32 cellular contexts compared by ENCODE assay signal in the genomic region with DNA sequence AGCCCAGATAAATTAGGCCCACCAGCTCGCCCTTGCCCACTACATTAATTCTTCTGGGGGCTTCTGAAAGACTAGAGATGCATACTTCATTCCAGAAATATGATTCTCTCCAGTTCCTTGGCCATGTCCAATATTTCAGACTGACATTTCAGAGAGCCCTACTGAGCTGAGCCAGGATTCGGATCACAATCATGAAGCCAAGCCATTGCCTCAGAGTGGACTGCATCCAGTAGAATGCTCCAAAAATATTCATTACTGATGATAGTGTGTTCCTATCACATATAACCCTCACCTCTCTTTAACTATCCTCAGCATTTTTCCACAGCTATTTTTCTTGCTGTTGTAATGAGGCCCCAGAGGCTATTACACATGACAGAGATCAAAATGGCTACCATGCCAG.
"Had no signal": no experiment of that assay in that cellular context is flagged by ENCODE, and none has a peak within 500 bp of the region (broad histone marks: within the 10 kb centered on the region; RNA-seq: fewer than 3 reads in every experiment).

No MANE protein-coding gene starts in this region.

- DNase-seq: activated CD4-positive, alpha-beta memory T cell treated with anti-CD3 and anti-CD28 coated beads for 36 hours; activated CD4-positive, alpha-beta T cell treated with anti-CD3 and anti-CD28 coated beads for 36 hours; activated CD4-positive, alpha-beta T cell treated with anti-CD3 and anti-CD28 coated beads, Interleukin-2, amount 10 ng/mL, durations not matched to agents 24 days and 14 days; activated CD4-positive, CD25-positive, alpha-beta regulatory T cell; activated CD4-positive, CD25-positive, alpha-beta regulatory T cell treated with anti-CD3 and anti-CD28 coated beads, Interleukin-2, amount 50 U/mL, for 72 hours; activated CD8-positive, alpha-beta memory T cell treated with anti-CD3 and anti-CD28 coated beads, Interleukin-2, amount 10 ng/mL, durations not matched to agents 7 days and 5 days; activated CD8-positive, alpha-beta memory T cell treated with anti-CD3 and anti-CD28 coated beads, Interleukin-2, amount 50 U/mL, for 4 hours; activated CD8-positive, alpha-beta T cell treated with anti-CD3 and anti-CD28 coated beads, Interleukin-2, amount 10 ng/mL, durations not matched to agents 7 days and 5 days; activated gamma-delta T cell; activated naive CD4-positive, alpha-beta T cell; activated naive CD4-positive, alpha-beta T cell treated with anti-CD3 and anti-CD28 coated beads, Interleukin-2, amount 10 ng/mL, durations not matched to agents 7 days and 5 days; activated naive CD8-positive, alpha-beta T cell treated with anti-CD3 and anti-CD28 coated beads, Interleukin-2, amount 10 ng/mL, durations not matched to agents 7 days and 5 days; activated T-cell treated with anti-CD3 and anti-CD28 coated beads, Interleukin-2, amount 50 U/mL, for 1 hour; activated T-cell treated with anti-CD3 and anti-CD28 coated beads, Interleukin-2, amount 50 U/mL, for 48 hours; cortex of kidney; dermis blood vessel endothelial cell; effector CD4-positive, alpha-beta T cell; effector memory CD8-positive, alpha-beta T cell; erythroblast; foreskin keratinocyte; gastrocnemius medialis; glutamatergic neuron; T-helper 1 cell; T-helper 2 cell had no signal

- H3K4me3 ChIP-seq: ascending aorta, breast epithelium, cardiac muscle cell, esophagus muscularis mucosa, gastrocnemius medialis had no signal

- H3K4me1 Mint-ChIP-seq: activated CD4-positive, alpha-beta T cell treated with anti-CD3 and anti-CD28 coated beads, Interleukin-2, amount 10 ng/mL, durations not matched to agents 24 days and 14 days; brain had no signal

- H3K27me3 Mint-ChIP-seq: activated CD4-positive, alpha-beta memory T cell treated with anti-CD3 and anti-CD28 coated beads for 36 hours; activated CD4-positive, alpha-beta T cell treated with anti-CD3 and anti-CD28 coated beads for 36 hours; activated CD4-positive, alpha-beta T cell treated with anti-CD3 and anti-CD28 coated beads, Interleukin-2, amount 10 ng/mL, durations not matched to agents 24 days and 14 days; activated CD8-positive, alpha-beta memory T cell treated with anti-CD3 and anti-CD28 coated beads, Interleukin-2, amount 10 ng/mL, durations not matched to agents 7 days and 5 days; activated naive CD4-positive, alpha-beta T cell treated with anti-CD3 and anti-CD28 coated beads, Interleukin-2, amount 10 ng/mL, durations not matched to agents 7 days and 5 days; activated naive CD8-positive, alpha-beta T cell treated with anti-CD3 and anti-CD28 coated beads, Interleukin-2, amount 10 ng/mL, durations not matched to agents 7 days and 5 days; brain; effector memory CD8-positive, alpha-beta T cell had no signal

- FAIRE-seq: colon had no signal

- H3K27ac ChIP-seq: ascending aorta, breast epithelium, cardiac muscle cell, esophagus muscularis mucosa, foreskin keratinocyte, gastrocnemius medialis had no signal

- H3K27ac Mint-ChIP-seq: activated CD4-positive, alpha-beta memory T cell treated with anti-CD3 and anti-CD28 coated beads for 36 hours; activated CD4-positive, alpha-beta T cell treated with anti-CD3 and anti-CD28 coated beads for 36 hours; activated CD4-positive, alpha-beta T cell treated with anti-CD3 and anti-CD28 coated beads, Interleukin-2, amount 10 ng/mL, durations not matched to agents 24 days and 14 days; activated CD8-positive, alpha-beta memory T cell treated with anti-CD3 and anti-CD28 coated beads, Interleukin-2, amount 10 ng/mL, durations not matched to agents 7 days and 5 days; activated CD8-positive, alpha-beta T cell treated with anti-CD3 and anti-CD28 coated beads, Interleukin-2, amount 10 ng/mL, durations not matched to agents 7 days and 5 days; activated naive CD8-positive, alpha-beta T cell treated with anti-CD3 and anti-CD28 coated beads, Interleukin-2, amount 10 ng/mL, durations not matched to agents 7 days and 5 days; activated T-helper 1 cell treated with anti-CD3 and anti-CD28 coated beads, Interleukin-12 subunit alpha, Interleukin-12 subunit beta, Interleukin-2, Interleukin-4 antibody, amounts not matched to agents 30 ng/mL and 10 ng/mL and 1 ng/mL, durations not matched to agents 14 hours and 24 hours and 36 hours; brain had no signal

- H3K4me1 ChIP-seq: ascending aorta, breast epithelium, esophagus muscularis mucosa, foreskin keratinocyte had no signal

- H3K9me3 Mint-ChIP-seq: activated naive CD4-positive, alpha-beta T cell treated with anti-CD3 and anti-CD28 coated beads, Interleukin-2, amount 50 U/mL, for 72 hours had no signal

- H3K4me3 Mint-ChIP-seq: activated CD4-positive, alpha-beta memory T cell treated with anti-CD3 and anti-CD28 coated beads for 36 hours; activated CD4-positive, alpha-beta T cell treated with anti-CD3 and anti-CD28 coated beads for 36 hours; activated CD4-positive, alpha-beta T cell treated with anti-CD3 and anti-CD28 coated beads, Interleukin-2, amount 10 ng/mL, durations not matched to agents 24 days and 14 days; activated CD8-positive, alpha-beta memory T cell treated with anti-CD3 and anti-CD28 coated beads, Interleukin-2, amount 10 ng/mL, durations not matched to agents 7 days and 5 days; activated CD8-positive, alpha-beta T cell treated with anti-CD3 and anti-CD28 coated beads, Interleukin-2, amount 10 ng/mL, durations not matched to agents 7 days and 5 days; activated naive CD4-positive, alpha-beta T cell treated with anti-CD3 and anti-CD28 coated beads, Interleukin-2, amount 10 ng/mL, durations not matched to agents 7 days and 5 days; activated naive CD8-positive, alpha-beta T cell treated with anti-CD3 and anti-CD28 coated beads, Interleukin-2, amount 10 ng/mL, durations not matched to agents 7 days and 5 days; activated T-helper 1 cell treated with anti-CD3 and anti-CD28 coated beads, Interleukin-12 subunit alpha, Interleukin-12 subunit beta, Interleukin-2, Interleukin-4 antibody, amounts not matched to agents 30 ng/mL and 10 ng/mL and 1 ng/mL, durations not matched to agents 14 hours and 24 hours and 36 hours; brain; effector memory CD8-positive, alpha-beta T cell had no signal

- H3K9me3 ChIP-seq: ascending aorta, breast epithelium, esophagus muscularis mucosa, gastrocnemius medialis had no signal

- ATAC-seq: activated CD4-positive, alpha-beta T cell treated with anti-CD3 and anti-CD28 coated beads for 36 hours; activated CD8-positive, alpha-beta memory T cell treated with anti-CD3 and anti-CD28 coated beads, Interleukin-2, amount 10 ng/mL, durations not matched to agents 7 days and 5 days; activated CD8-positive, alpha-beta T cell treated with anti-CD3 and anti-CD28 coated beads, Interleukin-2, amount 10 ng/mL, durations not matched to agents 7 days and 5 days; activated naive CD4-positive, alpha-beta T cell treated with anti-CD3 and anti-CD28 coated beads, Interleukin-2, amount 50 U/mL, for 72 hours; effector memory CD8-positive, alpha-beta T cell; foreskin keratinocyte; gastrocnemius medialis had no signal

- H3K36me3 ChIP-seq: breast epithelium, cardiac muscle cell had no signal

- H3K27me3 ChIP-seq: ascending aorta, breast epithelium, cardiac muscle cell, esophagus muscularis mucosa, foreskin keratinocyte, gastrocnemius medialis had no signal
